8 cellular contexts compared by ENCODE assay signal in the genomic region with DNA sequence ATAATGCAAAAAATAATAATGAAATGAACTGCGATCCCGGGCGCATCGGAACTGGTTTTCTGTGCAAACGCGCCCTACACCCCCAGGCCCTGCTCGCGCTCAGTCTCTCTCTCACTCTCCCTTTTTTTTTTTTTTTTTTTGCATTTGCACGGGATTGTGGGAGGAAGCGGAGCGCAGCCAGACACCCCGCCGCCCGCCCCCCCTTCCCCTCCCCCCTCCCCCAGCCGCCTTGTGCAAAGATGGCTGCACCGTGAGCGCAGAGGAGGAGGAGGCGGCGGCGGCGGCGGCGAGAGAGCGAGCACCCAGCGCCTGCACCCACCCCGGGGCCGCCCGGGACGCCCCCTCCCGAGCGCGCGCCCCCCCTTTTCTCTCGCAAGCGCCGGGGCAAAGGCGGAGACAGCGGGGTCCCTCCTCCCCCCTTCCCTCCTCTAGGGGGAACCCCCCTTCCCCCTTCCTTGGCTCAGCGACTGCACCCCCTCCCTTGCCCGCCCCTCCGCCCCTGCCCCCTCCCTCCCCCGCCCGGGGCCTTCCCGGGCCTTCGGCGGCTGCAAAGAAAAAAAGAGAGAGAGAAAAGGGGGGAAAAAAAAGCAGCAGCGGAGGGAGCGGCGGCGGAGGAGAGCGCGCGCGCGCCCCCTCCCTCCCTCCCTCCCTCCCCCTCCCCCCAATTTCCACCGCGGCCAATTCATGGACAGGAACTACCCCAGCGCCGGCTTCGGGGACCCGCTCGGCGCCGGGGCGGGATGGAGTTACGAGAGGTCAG. TPM values are rescaled to one million over a fixed set of nuclear protein-coding genes. Genes with fewer than 3 reads are reported as not detected.
DNase-seq lines count a peak whose midpoint lies in the region; ATAC-seq and TF ChIP-seq lines count a peak whose summit lies in the region.

A gene with protein sequence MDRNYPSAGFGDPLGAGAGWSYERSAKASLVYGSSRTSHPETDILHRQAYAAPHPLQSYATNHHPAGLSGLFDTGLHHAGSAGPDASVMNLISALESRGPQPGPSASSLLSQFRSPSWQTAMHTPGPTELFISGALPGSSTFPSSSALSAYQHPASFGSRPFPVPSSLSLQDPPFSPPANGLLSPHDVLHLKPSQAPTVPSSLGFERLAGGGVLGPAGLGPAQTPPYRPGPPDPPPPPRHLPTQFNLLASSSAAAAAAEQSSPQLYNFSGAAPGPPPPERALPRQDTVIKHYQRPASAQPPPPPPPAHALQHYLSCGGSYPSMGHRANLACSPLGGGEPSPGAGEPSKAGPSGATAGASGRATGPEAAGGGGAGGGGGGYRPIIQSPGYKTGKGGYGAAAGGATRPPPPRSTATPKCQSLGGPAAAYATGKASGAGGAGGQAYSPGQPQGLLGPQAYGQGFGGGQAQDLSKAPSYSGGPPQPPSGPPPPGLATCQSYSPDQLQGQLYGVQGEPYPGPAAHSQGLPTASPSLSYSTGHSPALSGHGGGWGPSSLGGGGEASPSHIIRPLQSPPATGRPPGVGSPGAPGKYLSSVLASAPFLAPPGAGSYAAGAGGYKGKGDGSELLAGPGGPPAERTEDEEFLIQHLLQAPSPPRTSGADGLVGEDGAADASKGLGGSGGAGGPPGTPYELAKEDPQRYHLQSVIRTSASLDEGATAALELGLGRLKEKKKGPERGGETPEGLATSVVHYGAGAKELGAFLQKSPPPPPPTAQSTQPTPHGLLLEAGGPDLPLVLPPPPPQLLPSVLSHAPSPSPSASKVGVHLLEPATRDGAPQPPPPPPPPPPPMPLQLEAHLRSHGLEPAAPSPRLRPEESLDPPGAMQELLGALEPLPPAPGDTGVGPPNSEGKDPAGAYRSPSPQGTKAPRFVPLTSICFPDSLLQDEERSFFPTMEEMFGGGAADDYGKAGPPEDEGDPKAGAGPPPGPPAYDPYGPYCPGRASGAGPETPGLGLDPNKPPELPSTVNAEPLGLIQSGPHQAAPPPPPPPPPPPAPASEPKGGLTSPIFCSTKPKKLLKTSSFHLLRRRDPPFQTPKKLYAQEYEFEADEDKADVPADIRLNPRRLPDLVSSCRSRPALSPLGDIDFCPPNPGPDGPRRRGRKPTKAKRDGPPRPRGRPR (N-terminal part only) (plus strand): TSS at position 212 of the 760 bp plus-strand sequence. CDS start 473 bp downstream, at position 685.

- H3K27me3 ChIP-seq in HUES6 (ENCODE audit: control insufficient read depth, insufficient read depth, low read length) (no peaks in the 10 kb centered on the region), OCI-LY3 (ENCODE audit: low read depth, low read length) (no peaks in the 10 kb centered on the region; the same call in 1 of the 2 replicates)

- DNase-seq in Caki2 (ENCODE audit: low read depth), result peak; percentile 84
- peak; percentile 64 for DNase-seq in activated T-cell treated with anti-CD3 and anti-CD28 coated beads for 48 hours (ENCODE audit: low read depth)
- peak; percentile 80 for DNase-seq in epithelial cell of esophagus (ENCODE audit: low read depth)
- peak; percentile 55 to 67 for DNase-seq in mesothelial cell of epicardium (ENCODE audit: low spot score in 2 of 2, unreplicated experiment in 2 of 2)
- DNase-seq in stimulated activated effector memory CD8-positive, alpha-beta T cell treated with anti-CD3 and anti-CD28 coated beads, Interleukin-12 subunit alpha, Interleukin-12 subunit beta, amount 100 ng/mL, for 72 hours (ENCODE audit: low spot score in 2 of 2), result peak; percentile 52 to 88

- H3K27ac ChIP-seq in HUES6 (ENCODE audit: low read depth, low read length) (peak within 1 kb of the TSS; percentile 84; the same call in 1 of the 2 replicates), OCI-LY3 (ENCODE audit: low read length) (peak within 1 kb of the TSS; percentile 88)

- peaks cover 39% of the 10 kb centered on the region for H3K79me2 ChIP-seq in OCI-LY3 (ENCODE audit: low read length)

- no peaks in the 10 kb centered on the region for H3K9me3 ChIP-seq in HUES6 (ENCODE audit: control insufficient read depth, insufficient read depth, low read depth, low read length)
- no peaks in the 10 kb centered on the region for H3K9me3 ChIP-seq in OCI-LY3 (ENCODE audit: insufficient read depth, low read length)

- in situ Hi-C loops in Caki2 (cut with HindIII; ENCODE audit: low pct_unique_long_range_greater_than_20kb, low sequenced_read_pairs), result no loop called here

- no peak within 1 kb of the TSS for H2AFZ ChIP-seq in OCI-LY3 (ENCODE audit: low read depth, low read length)

- peaks cover 10% of the 10 kb centered on the region; the same call in 1 of the 2 replicates for H3K4me1 ChIP-seq in HUES6 (ENCODE audit: control insufficient read depth, insufficient read depth, low read length)
- H3K4me1 ChIP-seq in OCI-LY3 (ENCODE audit: low read length), result peaks cover 13% of the 10 kb centered on the region

- H3K36me3 ChIP-seq in HUES6 (ENCODE audit: control insufficient read depth, insufficient read depth, low read length) (peaks cover 20% of the 10 kb centered on the region), OCI-LY3 (replicated peaks; ENCODE audit: low read depth, low read length) (peaks cover 15% of the 10 kb centered on the region)

- peak within 1 kb of the TSS; percentile 86 for H3K4me3 Mint-ChIP-seq in mesothelial cell of epicardium
- H3K4me3 Mint-ChIP-seq in stimulated activated effector memory CD8-positive, alpha-beta T cell treated with anti-CD3 and anti-CD28 coated beads, Interleukin-12 subunit alpha, Interleukin-12 subunit beta, amount 100 ng/mL, for 72 hours, result peak within 1 kb of the TSS; percentile 88

- peaks cover 20% of the 10 kb centered on the region for H3K4me1 Mint-ChIP-seq in mesothelial cell of epicardium
- H3K4me1 Mint-ChIP-seq in stimulated activated effector memory CD8-positive, alpha-beta T cell treated with anti-CD3 and anti-CD28 coated beads, Interleukin-12 subunit alpha, Interleukin-12 subunit beta, amount 100 ng/mL, for 72 hours, result peaks cover 51% of the 10 kb centered on the region

- TF ChIP-seq CTCF in OCI-LY3 (IDR thresholded peaks at IDR 0.05; ENCODE audit: low read depth, low read length) (no peak), epithelial cell of esophagus (IDR thresholded peaks at IDR 0.05; ENCODE audit: insufficient read depth, low read depth, low read length, missing control alignments) (no peak), mesothelial cell of epicardium (IDR thresholded peaks at IDR 0.05; ENCODE audit: unreplicated experiment) (no peak)

- H3K4me3 ChIP-seq in HUES6 (ENCODE audit: low read depth, low read length) (peak within 1 kb of the TSS; percentile 77), OCI-LY3 (ENCODE audit: low read length) (peak within 1 kb of the TSS; percentile 77), epithelial cell of esophagus (ENCODE audit: low read length) (peak within 1 kb of the TSS; percentile 70)

- peak within 1 kb of the TSS; percentile 83 for H3K4me2 ChIP-seq in OCI-LY3 (ENCODE audit: low read length)

- H3K36me3 Mint-ChIP-seq in mesothelial cell of epicardium, result no peaks in the 10 kb centered on the region
- peaks cover 50% of the 10 kb centered on the region for H3K36me3 Mint-ChIP-seq in stimulated activated effector memory CD8-positive, alpha-beta T cell treated with anti-CD3 and anti-CD28 coated beads, Interleukin-12 subunit alpha, Interleukin-12 subunit beta, amount 100 ng/mL, for 72 hours

- peak within 1 kb of the TSS; percentile 85 for H3K9ac ChIP-seq in HUES6 (ENCODE audit: low read length)
- peak within 1 kb of the TSS; percentile 87 for H3K9ac ChIP-seq in OCI-LY3 (ENCODE audit: low read length)

- H3K27ac Mint-ChIP-seq in mesothelial cell of epicardium, result peak within 1 kb of the TSS; percentile 95
- peak within 1 kb of the TSS; percentile 89 for H3K27ac Mint-ChIP-seq in stimulated activated effector memory CD8-positive, alpha-beta T cell treated with anti-CD3 and anti-CD28 coated beads, Interleukin-12 subunit alpha, Interleukin-12 subunit beta, amount 100 ng/mL, for 72 hours

- H3K27me3 Mint-ChIP-seq in mesothelial cell of epicardium (ENCODE audit: low read depth), result no peaks in the 10 kb centered on the region

- peak; percentile 35 for ATAC-seq in stimulated activated effector memory CD8-positive, alpha-beta T cell treated with anti-CD3 and anti-CD28 coated beads, Interleukin-12 subunit alpha, Interleukin-12 subunit beta, amount 100 ng/mL, for 72 hours
- ATAC-seq in GM18873 (IDR thresholded peaks at IDR 0.05; ENCODE audit: low FRiP score, unreplicated experiment), result no peak

- H4K20me1 ChIP-seq in OCI-LY3 (ENCODE audit: insufficient read depth, low read length), result peaks cover 11% of the 10 kb centered on the region

- no peaks in the 10 kb centered on the region for H3K9me3 Mint-ChIP-seq in mesothelial cell of epicardium
- no peaks in the 10 kb centered on the region for H3K9me3 Mint-ChIP-seq in stimulated activated effector memory CD8-positive, alpha-beta T cell treated with anti-CD3 and anti-CD28 coated beads, Interleukin-12 subunit alpha, Interleukin-12 subunit beta, amount 100 ng/mL, for 72 hours

RNA-seq across cellular contexts. Expression of the gene that starts here (rescaled TPM):
- 1.3 and 2.3 TPM in 2 replicates for total RNA-seq in Caki2 (2014; rRNA removed; shearing (Covaris generic); ENCODE audit: low replicate concordance)
- total RNA-seq in mesothelial cell of epicardium, result 53.3 to 58.5 TPM (median 54.2 TPM) in 3 replicates

Comparison
In these comparisons a context has a peak if more than half of its experiments do, and no peak if none do; other contexts are left out.
1. RNA of the gene that starts here (total RNA-seq): 53.3 to 58.5 TPM in mesothelial cell of epicardium; 1.3 to 2.3 TPM in Caki2; every median in the first group is over 10 times any median in the second.
2. Peak in every context shown above with its lines, with median percentiles within 50 percentile points of each other: DNase-seq and H3K4me3 ChIP-seq.